In the genomic region with DNA sequence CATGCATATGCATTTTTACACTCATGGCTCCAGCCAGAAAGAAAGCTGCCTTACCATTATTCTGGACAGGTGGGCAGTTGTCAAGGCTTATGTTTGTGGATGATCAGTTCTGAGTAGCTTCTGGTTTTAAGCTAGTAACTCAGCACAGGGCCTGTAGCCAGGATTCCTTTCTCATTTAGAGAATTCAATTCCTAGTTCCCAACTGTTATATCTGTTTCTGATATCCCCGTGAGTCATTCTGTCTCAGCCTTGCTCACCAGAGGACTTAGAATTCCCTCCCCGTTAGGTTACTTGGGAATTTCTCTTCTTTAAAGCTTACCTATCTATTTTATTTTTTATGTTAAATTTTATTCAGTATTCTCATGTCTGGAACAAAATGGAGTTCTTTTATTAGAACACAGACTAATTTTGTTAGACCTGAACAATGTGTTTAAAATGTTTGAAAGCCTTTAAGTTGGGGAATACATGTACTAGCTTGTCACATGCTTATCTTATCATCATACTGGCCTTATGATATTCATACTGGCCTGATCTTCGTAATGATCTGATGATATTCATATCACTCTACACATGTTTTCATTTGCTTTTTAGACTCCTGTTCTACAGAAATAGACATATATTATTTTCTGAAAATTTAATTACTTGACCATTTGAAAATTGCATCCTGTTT, we compare ENCODE assay signal across 13 cellular contexts. TPM values are rescaled to one million over a fixed set of nuclear protein-coding genes. Genes with fewer than 3 reads are reported as not detected.
A peak's percentile ranks its signal among the peaks of the same experiment; 100 is the strongest.
DNase-seq lines count a peak whose midpoint lies in the region; FAIRE-seq and TF ChIP-seq lines count a peak whose summit lies in the region.
"Had no signal": no experiment of that assay in that cellular context is flagged by ENCODE, and none has a peak within 500 bp of the region (broad histone marks: within the 10 kb centered on the region; RNA-seq: fewer than 3 reads in every experiment).

No MANE protein-coding gene starts in this region.

- no peaks in the 10 kb centered on the region for H3K36me3 ChIP-seq in SJCRH30

- no peak overlapping the region for H3K4me3 ChIP-seq in SJCRH30

- H3K4me1 Mint-ChIP-seq in chondrocyte (ENCODE audit: low read depth) (peaks cover 22% of the 10 kb centered on the region), CD14-positive monocyte (peaks cover 2% of the 10 kb centered on the region)

- no peak overlapping the region for H3K27ac ChIP-seq in SJCRH30

- no peaks in the 10 kb centered on the region for H3K27me3 ChIP-seq in SJCRH30

- H3K36me3 Mint-ChIP-seq in chondrocyte (ENCODE audit: low read depth) (peaks cover 3% of the 10 kb centered on the region), CD14-positive monocyte (peaks cover 17 to 45% of the 10 kb centered on the region in 2 donors)

- H3K4me3 Mint-ChIP-seq in chondrocyte (ENCODE audit: unreplicated experiment) (no peak overlapping the region), CD14-positive monocyte (no peak overlapping the region)
- H3K4me3 Mint-ChIP-seq: naive thymus-derived CD8-positive, alpha-beta T cell had no signal

- no peaks in the 10 kb centered on the region for H3K9me3 Mint-ChIP-seq in chondrocyte (ENCODE audit: low read depth)
- H3K9me3 Mint-ChIP-seq in CD14-positive monocyte, result no peaks in the 10 kb centered on the region
- H3K9me3 Mint-ChIP-seq: naive thymus-derived CD8-positive, alpha-beta T cell had no signal

- TF ChIP-seq CTCF in chondrocyte (IDR thresholded peaks at IDR 0.05) (no peak), CD14-positive monocyte (IDR thresholded peaks at IDR 0.05) (no peak)

- no peaks in the 10 kb centered on the region for H3K9me3 ChIP-seq in SJCRH30 (replicated peaks)

- FAIRE-seq in islet of Langerhans (lab: Jason Lieb, UNC), result peak; percentile 36

- peaks cover 14% of the 10 kb centered on the region for H3K4me1 ChIP-seq in SJCRH30

- H3K27ac Mint-ChIP-seq in chondrocyte (ENCODE audit: unreplicated experiment) (peak overlapping the region; percentile 38), CD14-positive monocyte (peak overlapping the region in 1 of 7 donors; percentile 60)

- intact Hi-C loops in CD14-positive monocyte (cut with micrococcal nuclease), result no loop called here

- H3K27me3 Mint-ChIP-seq in chondrocyte (ENCODE audit: low read depth), result no peaks in the 10 kb centered on the region
- H3K27me3 Mint-ChIP-seq in CD14-positive monocyte (ENCODE audit: low read depth in 3 of 3), result no peaks in the 10 kb centered on the region
- H3K27me3 Mint-ChIP-seq: naive thymus-derived CD8-positive, alpha-beta T cell had no signal

- peak; percentile 76 for DNase-seq in A172 (ENCODE audit: low spot score)
- DNase-seq in M059J (ENCODE audit: low read depth), result peak; percentile 71
- DNase-seq in chondrocyte (ENCODE audit: low spot score), result no peak
- no peak for DNase-seq in CD14-positive monocyte (ENCODE audit: low spot score)
- no peak for DNase-seq in activated T-cell treated with anti-CD3 and anti-CD28 coated beads, Interleukin-2, amount 50 U/mL, for 1 hour
- DNase-seq in SJCRH30, result no peak
- no peak for DNase-seq in effector CD4-positive, alpha-beta T cell
- DNase-seq: activated CD4-positive, alpha-beta T cell treated with anti-CD3 and anti-CD28 coated beads, Interleukin-2, amount 50 U/mL, for 1 hour; head of caudate nucleus; naive thymus-derived CD8-positive, alpha-beta T cell; SHP77 treated with DMSO at 0.1 percent for 48 hours; stimulated activated CD4-positive, alpha-beta T cell treated with anti-CD3 and anti-CD28 coated beads, Interleukin-4, amount 100 ng/mL, for 24 hours had no signal

RNA-seq across cellular contexts. Expression of a gene that starts 47.1 kb away (rescaled TPM):
- 166 and 225 TPM in 2 replicates for total RNA-seq in A172 (2014; rRNA removed; shearing (Covaris generic))
- total RNA-seq in M059J (2014; rRNA removed; shearing (Covaris generic)), result 88.2 and 149 TPM in 2 replicates
- 131 to 160 TPM (median 137 TPM) in 3 replicates for total RNA-seq in chondrocyte
- polyA plus RNA-seq in CD14-positive monocyte, result 10 to 100 TPM; 49.6 to 76.8 TPM
- 56.6 and 61.0 TPM in 2 replicates for total RNA-seq in SJCRH30 (2014; rRNA removed; shearing (Covaris generic))

Comparison
In these comparisons a context has a peak if more than half of its experiments do, and no peak if none do; other contexts are left out.
1. DNase-seq: peak in A172 (single experiment) and M059J (single experiment); none in chondrocyte (single experiment), CD14-positive monocyte (single experiment), activated T-cell treated with anti-CD3 and anti-CD28 coated beads, Interleukin-2, amount 50 U/mL, for 1 hour (single experiment), SJCRH30 (0 of 2) and effector CD4-positive, alpha-beta T cell (single experiment).